ENCODE assay signal across 29 cellular contexts in the genomic region with DNA sequence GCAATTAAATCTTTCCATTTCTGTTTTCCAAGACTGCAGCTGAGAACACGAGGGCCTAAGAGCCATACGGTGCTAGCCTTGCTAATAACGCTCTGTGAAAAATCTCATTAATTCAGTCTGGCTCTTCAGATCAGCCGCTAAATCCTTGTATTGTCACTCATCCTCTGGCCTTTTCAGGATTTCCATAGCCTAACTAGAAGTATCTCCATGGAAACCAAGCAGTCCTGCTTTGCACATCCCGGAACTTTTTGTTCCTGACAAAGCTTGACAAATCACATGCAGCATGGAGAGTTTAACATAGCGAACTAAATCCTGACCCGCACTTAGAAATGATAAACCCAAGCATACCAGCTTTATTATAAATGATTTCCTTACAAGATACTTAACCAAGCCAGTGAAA.
DNase-seq lines count a peak whose midpoint lies in the region; ATAC-seq and TF ChIP-seq lines count a peak whose summit lies in the region.
"Had no signal": no experiment of that assay in that cellular context is flagged by ENCODE, and none has a peak within 500 bp of the region (broad histone marks: within the 10 kb centered on the region; RNA-seq: fewer than 3 reads in every experiment).

No MANE protein-coding gene starts in this region.

- no TSS peak for BruUV-seq in A673 (replicated peaks; lab: Mats Ljungman, UMichigan)

- peaks cover 38% of the 10 kb centered on the region for H3K4me1 Mint-ChIP-seq in brain
- peaks cover 48% of the 10 kb centered on the region for H3K4me1 Mint-ChIP-seq in neural crest cell

- H3K4me3 Mint-ChIP-seq in brain (peak overlapping the region; percentile 15 to 63 (median 25)), neural crest cell (peak overlapping the region; percentile 14)
- H3K4me3 Mint-ChIP-seq: activated naive CD8-positive, alpha-beta T cell had no signal

- intact Hi-C loops in A673 (cut with micrococcal nuclease; ENCODE audit: unreplicated experiment), result no loop called here

- H3K36me3 Mint-ChIP-seq in brain (peaks cover 3% of the 10 kb centered on the region), neural crest cell (ENCODE audit: low read depth) (peaks cover 4% of the 10 kb centered on the region)
- H3K36me3 Mint-ChIP-seq: activated naive CD8-positive, alpha-beta T cell had no signal

- POLR2A ChIA-PET in A673 (lab: Charles Lee; ENCODE audit: low non-redundant PET), result no interaction called here

- H3K36me3 ChIP-seq in A673 (ENCODE audit: insufficient read depth, low read length, poor library complexity, severe bottlenecking), result no peaks in the 10 kb centered on the region
- H3K36me3 ChIP-seq: gastrocnemius medialis, SJCRH30, stomach, tibial nerve had no signal

- H3K9me3 Mint-ChIP-seq in brain (peaks cover 7 to 21% (median 10%) of the 10 kb centered on the region in 5 experiments), neural crest cell (peaks cover 4% of the 10 kb centered on the region)

- peaks cover 3% of the 10 kb centered on the region for H3K9me3 ChIP-seq in A673 (ENCODE audit: low read depth, low read length, poor library complexity, severe bottlenecking)
- H3K9me3 ChIP-seq: gastrocnemius medialis, SJCRH30, stomach had no signal

- peak overlapping the region; percentile 53 to 94 (median 84) for H3K27ac Mint-ChIP-seq in brain
- no peak overlapping the region for H3K27ac Mint-ChIP-seq in neural crest cell (ENCODE audit: unreplicated experiment)
- H3K27ac Mint-ChIP-seq: activated naive CD8-positive, alpha-beta T cell had no signal

- DNase-seq in A673 (ENCODE audit: low spot score) (peak; percentile 69), NCI-H2227 treated with DMSO at 0.1 percent for 48 hours (lab: John Stamatoyannopoulos, UW) (peak; percentile 44), neural crest cell (ENCODE audit: low read depth, low spot score) (peak; percentile 4), CD1c-positive myeloid dendritic cell (ENCODE audit: extremely low spot score) (no peak)
- DNase-seq: activated CD4-positive, alpha-beta T cell treated with anti-CD3 and anti-CD28 coated beads for 1 hour; activated effector memory CD4-positive, alpha-beta T cell treated with Interleukin-2 at 50 U/mL for 16 hours; activated T-cell treated with anti-CD3 and anti-CD28 coated beads for 4 hours; aorta; DMS79; gastrocnemius medialis; GDM1; hippocampal formation; NCI-H1436; NCI-H2081 treated with DMSO at 0.1 percent for 48 hours; occipital lobe; SJCRH30; stimulated activated CD4-positive, alpha-beta T cell treated with anti-CD3 and anti-CD28 coated beads, Interleukin-1b, Interleukin-23, amount 100 ng/mL, for 48 hours; stomach; T-helper 1 cell had no signal

- H3K27me3 Mint-ChIP-seq in brain, result peaks cover 6% of the 10 kb centered on the region
- no peaks in the 10 kb centered on the region for H3K27me3 Mint-ChIP-seq in neural crest cell (ENCODE audit: low read depth)
- H3K27me3 Mint-ChIP-seq: activated naive CD8-positive, alpha-beta T cell had no signal

- CTCF ChIA-PET in A673 (lab: Charles Lee), result no interaction called here

- H3K27me3 ChIP-seq in A673 (replicated peaks; ENCODE audit: insufficient read depth, low read depth, low read length, poor library complexity), result no peaks in the 10 kb centered on the region
- H3K27me3 ChIP-seq: gastrocnemius medialis, SJCRH30, stomach, tibial nerve had no signal

- H3K4me1 ChIP-seq in A673 (ENCODE audit: insufficient read depth, low read length, poor library complexity, severe bottlenecking), result peaks cover 27% of the 10 kb centered on the region
- H3K4me1 ChIP-seq: gastrocnemius medialis, tibial nerve had no signal

- ATAC-seq in HG03108 (IDR thresholded peaks at IDR 0.05; ENCODE audit: unreplicated experiment), result no peak
- no peak for ATAC-seq in GM19328 (IDR thresholded peaks at IDR 0.05; ENCODE audit: unreplicated experiment)
- no peak for ATAC-seq in GM18511 (IDR thresholded peaks at IDR 0.05; ENCODE audit: unreplicated experiment)
- ATAC-seq: gastrocnemius medialis, left lobe of liver had no signal

- no peak overlapping the region for H3K4me3 ChIP-seq in A673 (ENCODE audit: low read depth, low read length, poor library complexity, severe bottlenecking)
- H3K4me3 ChIP-seq: coronary artery, gastrocnemius medialis, SJCRH30, smooth muscle cell, stomach, tibial nerve had no signal

- H3K27ac ChIP-seq in A673 (ENCODE audit: low read depth, low read length, poor library complexity, severe bottlenecking), result no peak overlapping the region
- H3K27ac ChIP-seq: coronary artery, gastrocnemius medialis, HL-60, SJCRH30, stomach, tibial nerve had no signal

- TF ChIP-seq CTCF in A673 (conservative IDR thresholded peaks at IDR 0.05; ENCODE audit: low read depth, low read length) (no peak), brain (conservative IDR thresholded peaks at IDR 0.05) (no peak), neural crest cell (conservative IDR thresholded peaks at IDR 0.05) (no peak)
